1 cellular context compared by ENCODE assay signal in genomic region chr20:50959543-50960126, GRCh38.
TF ChIP-seq lines count a peak whose summit lies in the region.

No MANE protein-coding gene starts in this region.

TF ChIP-seq in HepG2, 621 proteins besides CTCF, POLR2A, EP300 and RAD21 (continued from another document):
- TF ChIP-seq ZNF703 (CRISPR knock-in tag; IDR thresholded peaks at IDR 0.05; ENCODE audit: borderline replicate concordance) (0 out of 2 replicates have a peak, but pooled peaks have one; percentile 6), ETV6 (CRISPR knock-in tag; conservative IDR thresholded peaks at IDR 0.05) (no peak), ZNF678 (CRISPR knock-in tag; IDR thresholded peaks at IDR 0.05) (0 out of 2 replicates have a peak, but pooled peaks have one; percentile 14), ZNF674 (CRISPR knock-in tag; IDR thresholded peaks at IDR 0.05; ENCODE audit: low read depth) (0 out of 2 replicates have a peak, but pooled peaks have one; percentile 32), CHD4 (IDR thresholded peaks at IDR 0.05; ENCODE audit: borderline replicate concordance, low read length) (no peak), ZC3H13 (CRISPR knock-in tag; IDR thresholded peaks at IDR 0.05) (peak; percentile 87), ZEB1 (IDR thresholded peaks at IDR 0.05; ENCODE audit: insufficient replicate concordance, low read depth) (no peak), ZNF30 (CRISPR knock-in tag; IDR thresholded peaks at IDR 0.05) (peak; percentile 50; the same call in 1 of the 2 replicates), ZNF468 (CRISPR knock-in tag; IDR thresholded peaks at IDR 0.05) (0 out of 2 replicates have a peak, but pooled peaks have one; percentile 20), ZNF788 (CRISPR knock-in tag; IDR thresholded peaks at IDR 0.05; ENCODE audit: borderline replicate concordance) (0 out of 2 replicates have a peak, but pooled peaks have one; percentile 7), ZBTB38 (CRISPR knock-in tag; IDR thresholded peaks at IDR 0.05) (peak; percentile 98), ZNF850 (CRISPR knock-in tag; conservative IDR thresholded peaks at IDR 0.05) (no peak), ZNF253 (CRISPR knock-in tag; IDR thresholded peaks at IDR 0.05; ENCODE audit: borderline replicate concordance) (0 out of 2 replicates have a peak, but pooled peaks have one; percentile 26), ZNF768 (CRISPR knock-in tag; IDR thresholded peaks at IDR 0.05) (no peak), MBNL3 (CRISPR knock-in tag; conservative IDR thresholded peaks at IDR 0.05) (no peak)
- TF ChIP-seq, protein P1, sequence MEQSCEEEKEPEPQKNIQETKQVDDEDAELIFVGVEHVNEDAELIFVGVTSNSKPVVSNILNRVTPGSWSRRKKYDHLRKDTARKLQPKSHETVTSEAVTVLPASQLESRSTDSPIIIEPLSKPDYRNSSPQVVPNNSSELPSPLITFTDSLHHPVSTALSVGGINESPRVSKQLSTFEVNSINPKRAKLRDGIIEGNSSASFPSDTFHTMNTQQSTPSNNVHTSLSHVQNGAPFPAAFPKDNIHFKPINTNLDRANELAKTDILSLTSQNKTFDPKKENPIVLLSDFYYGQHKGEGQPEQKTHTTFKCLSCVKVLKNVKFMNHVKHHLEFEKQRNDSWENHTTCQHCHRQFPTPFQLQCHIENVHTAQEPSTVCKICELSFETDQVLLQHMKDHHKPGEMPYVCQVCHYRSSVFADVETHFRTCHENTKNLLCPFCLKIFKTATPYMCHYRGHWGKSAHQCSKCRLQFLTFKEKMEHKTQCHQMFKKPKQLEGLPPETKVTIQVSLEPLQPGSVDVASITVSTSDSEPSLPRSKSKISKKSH (CRISPR knock-in tag; IDR thresholded peaks at IDR 0.05; ENCODE audit: borderline replicate concordance), result 0 out of 2 replicates have a peak, but pooled peaks have one; percentile 27
- TF ChIP-seq, protein P2, sequence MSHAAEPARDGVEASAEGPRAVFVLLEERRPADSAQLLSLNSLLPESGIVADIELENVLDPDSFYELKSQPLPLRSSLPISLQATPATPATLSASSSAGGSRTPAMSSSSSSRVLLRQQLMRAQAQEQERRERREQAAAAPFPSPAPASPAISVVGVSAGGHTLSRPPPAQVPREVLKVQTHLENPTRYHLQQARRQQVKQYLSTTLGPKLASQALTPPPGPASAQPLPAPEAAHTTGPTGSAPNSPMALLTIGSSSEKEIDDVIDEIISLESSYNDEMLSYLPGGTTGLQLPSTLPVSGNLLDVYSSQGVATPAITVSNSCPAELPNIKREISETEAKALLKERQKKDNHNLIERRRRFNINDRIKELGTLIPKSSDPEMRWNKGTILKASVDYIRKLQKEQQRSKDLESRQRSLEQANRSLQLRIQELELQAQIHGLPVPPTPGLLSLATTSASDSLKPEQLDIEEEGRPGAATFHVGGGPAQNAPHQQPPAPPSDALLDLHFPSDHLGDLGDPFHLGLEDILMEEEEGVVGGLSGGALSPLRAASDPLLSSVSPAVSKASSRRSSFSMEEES (CRISPR knock-in tag; IDR thresholded peaks at IDR 0.05), result no peak
- TF ChIP-seq, protein P3, sequence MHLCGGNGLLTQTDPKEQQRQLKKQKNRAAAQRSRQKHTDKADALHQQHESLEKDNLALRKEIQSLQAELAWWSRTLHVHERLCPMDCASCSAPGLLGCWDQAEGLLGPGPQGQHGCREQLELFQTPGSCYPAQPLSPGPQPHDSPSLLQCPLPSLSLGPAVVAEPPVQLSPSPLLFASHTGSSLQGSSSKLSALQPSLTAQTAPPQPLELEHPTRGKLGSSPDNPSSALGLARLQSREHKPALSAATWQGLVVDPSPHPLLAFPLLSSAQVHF (CRISPR knock-in tag; IDR thresholded peaks at IDR 0.05), result 0 out of 2 replicates have a peak, but pooled peaks have one; percentile 12
- TF ChIP-seq, protein P4, sequence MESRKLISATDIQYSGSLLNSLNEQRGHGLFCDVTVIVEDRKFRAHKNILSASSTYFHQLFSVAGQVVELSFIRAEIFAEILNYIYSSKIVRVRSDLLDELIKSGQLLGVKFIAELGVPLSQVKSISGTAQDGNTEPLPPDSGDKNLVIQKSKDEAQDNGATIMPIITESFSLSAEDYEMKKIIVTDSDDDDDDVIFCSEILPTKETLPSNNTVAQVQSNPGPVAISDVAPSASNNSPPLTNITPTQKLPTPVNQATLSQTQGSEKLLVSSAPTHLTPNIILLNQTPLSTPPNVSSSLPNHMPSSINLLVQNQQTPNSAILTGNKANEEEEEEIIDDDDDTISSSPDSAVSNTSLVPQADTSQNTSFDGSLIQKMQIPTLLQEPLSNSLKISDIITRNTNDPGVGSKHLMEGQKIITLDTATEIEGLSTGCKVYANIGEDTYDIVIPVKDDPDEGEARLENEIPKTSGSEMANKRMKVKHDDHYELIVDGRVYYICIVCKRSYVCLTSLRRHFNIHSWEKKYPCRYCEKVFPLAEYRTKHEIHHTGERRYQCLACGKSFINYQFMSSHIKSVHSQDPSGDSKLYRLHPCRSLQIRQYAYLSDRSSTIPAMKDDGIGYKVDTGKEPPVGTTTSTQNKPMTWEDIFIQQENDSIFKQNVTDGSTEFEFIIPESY (CRISPR knock-in tag; IDR thresholded peaks at IDR 0.05), result no peak
